ENCODE assay signal across 11 cellular contexts in genomic region chr7:100427762-100428198, GRCh38. TPM values are rescaled to one million over a fixed set of nuclear protein-coding genes. Genes with fewer than 3 reads are reported as not detected.
DNase-seq lines count a peak whose midpoint lies in the region; ATAC-seq, FAIRE-seq and TF ChIP-seq lines count a peak whose summit lies in the region.
"Had no signal": no experiment of that assay in that cellular context is flagged by ENCODE, and none has a peak within 500 bp of the region (broad histone marks: within the 10 kb centered on the region; RNA-seq: fewer than 3 reads in every experiment).

No MANE protein-coding gene starts in this region.

- TF ChIP-seq CTCF in astrocyte of the spinal cord (IDR thresholded peaks at IDR 0.05; ENCODE audit: low read depth, low read length), result no peak
- no peak for TF ChIP-seq CTCF in HepG2 (CRISPR knock-in tag; IDR thresholded peaks at IDR 0.05)
- no peak for TF ChIP-seq CTCF in thoracic aorta (IDR thresholded peaks at IDR 0.05)

- no peak for FAIRE-seq in HepG2 (lab: Jason Lieb, UNC)

- H3K9ac ChIP-seq in HepG2 (ENCODE audit: insufficient read depth, low read depth, low read length), result no peak overlapping the region

- peaks cover 31% of the 10 kb centered on the region for H3K4me1 ChIP-seq in HepG2 (ENCODE audit: insufficient read depth, low read length)
- peaks cover 19 to 31% of the 10 kb centered on the region in 2 donors for H3K4me1 ChIP-seq in thoracic aorta (ENCODE audit: control insufficient read depth in 1 of 2, low read depth in 2 of 2)

- no peaks in the 10 kb centered on the region; the same call in 1 of the 2 replicates for H4K20me1 ChIP-seq in HepG2 (ENCODE audit: insufficient read depth, low read length)

- POLR2A ChIA-PET in HepG2 (lab: Yijun Ruan, JAX), result interaction anchor here (1.0 to 4.8 kb wide), 27 partner anchors 8 to 699 kb away, joined by 3 to 199 read pairs (median 9); partner anchors contain the start of genes AGFG2, AP4M1, FBXO24 and LAMTOR4

- H3K27me3 ChIP-seq in HepG2 (ENCODE audit: control insufficient read depth in 1 of 2, insufficient read depth in 2 of 2, low read length in 2 of 2) (no peaks in the 10 kb centered on the region; a peak in 1 of 5 replicates), thoracic aorta (replicated peaks; ENCODE audit: insufficient read depth) (no peaks in the 10 kb centered on the region)

- H3K36me3 Mint-ChIP-seq in activated T-cell treated with anti-CD3 and anti-CD28 coated beads, Interleukin-2, amount 50 U/mL, for 24 hours (ENCODE audit: low read depth), result peaks cover 44% of the 10 kb centered on the region

- CTCF ChIA-PET in HepG2 (lab: Yijun Ruan, JAX; ENCODE audit: low intra/inter-chr PET ratio, low total read pairs), result no interaction called here

- H2AFZ ChIP-seq in HepG2 (ENCODE audit: low read length), result peak overlapping the region; percentile 31

- H3K27ac Mint-ChIP-seq in activated T-cell treated with anti-CD3 and anti-CD28 coated beads, Interleukin-2, amount 50 U/mL, for 24 hours, result peak overlapping the region; percentile 100

- no peak for ATAC-seq in HepG2
- ATAC-seq in thoracic aorta (ENCODE audit: insufficient number of reproducible peaks, low FRiP score, low read depth), result no peak
- ATAC-seq in HG03520 (IDR thresholded peaks at IDR 0.05; ENCODE audit: unreplicated experiment), result no peak

- H3K36me3 ChIP-seq in HepG2 (replicated peaks in 1 of 2; ENCODE audit: control insufficient read depth in 1 of 2, insufficient read depth in 2 of 2, low read length in 2 of 2), result peaks cover 0 to 15% of the 10 kb centered on the region in 2 experiments; a peak in 2 of 5 replicates
- H3K36me3 ChIP-seq in thoracic aorta, result peaks cover 7% of the 10 kb centered on the region

- H3K4me2 ChIP-seq in HepG2 (ENCODE audit: low read depth, low read length), result peak overlapping the region; percentile 94

- no TSS peak for BruUV-seq in HepG2 (replicated peaks; lab: Mats Ljungman, UMichigan)

- H3K4me3 Mint-ChIP-seq in activated T-cell treated with anti-CD3 and anti-CD28 coated beads, Interleukin-2, amount 50 U/mL, for 24 hours, result peak overlapping the region; percentile 97

- peaks cover 23% of the 10 kb centered on the region for H3K79me2 ChIP-seq in HepG2 (ENCODE audit: insufficient read depth, low read length)

- H3K9me3 ChIP-seq in HepG2 (ENCODE audit: low read length), result no peaks in the 10 kb centered on the region
- H3K9me3 ChIP-seq in thoracic aorta, result no peaks in the 10 kb centered on the region

- TF ChIP-seq POLR2A in HepG2 (IDR thresholded peaks at IDR 0.05; ENCODE audit: insufficient read depth in 1 of 2, low read depth in 2 of 2, low read length in 2 of 2), result no peak

- DNase-seq in activated T-cell treated with anti-CD3 and anti-CD28 coated beads, Interleukin-2, amount 50 U/mL, for 24 hours, result no peak
- DNase-seq in activated T-cell treated with anti-CD3 and anti-CD28 coated beads, Interleukin-2, amount 50 U/mL, for 1 hour, result no peak
- no peak for DNase-seq in astrocyte of the spinal cord (ENCODE audit: low read depth, low spot score)
- DNase-seq in HepG2 (ENCODE audit: low spot score), result no peak
- DNase-seq in thoracic aorta (ENCODE audit: low spot score), result no peak
- no peak for DNase-seq in Ammon's horn (ENCODE audit: low spot score)
- no peak for DNase-seq in NCI-H524 (lab: John Stamatoyannopoulos, UW)

- H3K27ac ChIP-seq in HepG2 (ENCODE audit: extremely low read length, insufficient read depth, low read length), result no peak overlapping the region
- peak overlapping the region in 1 of 2 donors; percentile 99 for H3K27ac ChIP-seq in thoracic aorta

- intact Hi-C loops in HepG2 (cut with micrococcal nuclease; ENCODE audit: unreplicated experiment), result loop anchor here (2.0 kb wide), 1 partner anchor 17 kb away; no protein-coding TSS in a partner anchor

- peaks cover 4% of the 10 kb centered on the region for H3K27me3 Mint-ChIP-seq in activated T-cell treated with anti-CD3 and anti-CD28 coated beads, Interleukin-2, amount 50 U/mL, for 24 hours

- TF ChIP-seq RAD21 in HepG2 (CRISPR knock-in tag; IDR thresholded peaks at IDR 0.05), result no peak

- 97% methylated on average over 14 of the region's 16 CpGs for WGBS in HepG2 (ENCODE audit: low lambda C conversion rate)

- H3K9me3 Mint-ChIP-seq in activated T-cell treated with anti-CD3 and anti-CD28 coated beads, Interleukin-2, amount 50 U/mL, for 24 hours, result no peaks in the 10 kb centered on the region
- H3K9me3 Mint-ChIP-seq: stimulated activated naive CD8-positive, alpha-beta T cell treated with anti-CD3 and anti-CD28 coated beads, Interleukin-15, Interleukin-2, amounts not matched to agents 100 ng/mL and 50 ng/mL, for 24 hours had no signal

- TF ChIP-seq EP300 in HepG2 (IDR thresholded peaks at IDR 0.05; ENCODE audit: low read depth in 2 of 2, low read length in 2 of 2) (no peak), HepG2 (CRISPR knock-in tag; IDR thresholded peaks at IDR 0.05; ENCODE audit: borderline replicate concordance) (no peak)

- H3K4me3 ChIP-seq in astrocyte of the spinal cord (ENCODE audit: low read depth, low read length) (peak overlapping the region; percentile 65), HepG2 (replicated peaks in 1 of 3; ENCODE audit: insufficient read depth in 1 of 3, low read depth in 2 of 3, low read length in 3 of 3) (peak overlapping the region in 1 of 3 experiments; percentile 75; a peak in 3 of 6 replicates), thoracic aorta (peak overlapping the region; percentile 81)

- in situ Hi-C loops in astrocyte of the spinal cord (cut with HindIII; ENCODE audit: low sequenced_read_pairs) (no loop called here), HepG2 (cut with HindIII; ENCODE audit: extremely low pct_ligation_motif_present, low pct_unique_long_range_greater_than_20kb) (no loop called here)

- H3K4me1 Mint-ChIP-seq in activated T-cell treated with anti-CD3 and anti-CD28 coated beads, Interleukin-2, amount 50 U/mL, for 24 hours (ENCODE audit: low read depth), result peaks cover 33% of the 10 kb centered on the region

RNA-seq across cellular contexts. Expression of gene ZCWPW1, which starts 0.7 kb away (rescaled TPM):
- total RNA-seq in HepG2 (2016; rRNA removed; fragmentation: Illumina TruSeq; extraction: Trizol) (2.5 and 2.6 TPM in 2 replicates), thoracic aorta (1 to 10 TPM; 3.1 to 3.5 TPM)
- total RNA-seq in HepG2 (2016; cell fraction: cytosol; rRNA removed; fragmentation: Illumina TruSeq; extraction: Trizol; ENCODE audit: low read depth), result 2.1 and 2.2 TPM in 2 replicates
- 1.8 and 1.9 TPM in 2 replicates for total RNA-seq in HepG2 (2016; cell fraction: insoluble cytoplasmic fraction; rRNA removed; fragmentation: Illumina TruSeq; extraction: Trizol)
- 2.5 and 3.9 TPM in 2 replicates for total RNA-seq in HepG2 (2016; cell fraction: membrane; rRNA removed; fragmentation: Illumina TruSeq; extraction: Trizol)
- 1.5 and 2.4 TPM in 2 replicates for total RNA-seq in HepG2 (2016; cell fraction: nucleus; rRNA removed; fragmentation: Illumina TruSeq; extraction: Trizol)
- polyA plus RNA-seq in HepG2 (2011; rRNA removed), result 1.6 and 2.4 TPM in 2 replicates
- polyA plus RNA-seq in HepG2 (2011; cell fraction: cytosol; rRNA removed), result 1.1 and 1.3 TPM in 2 replicates
- 4.8 and 5.3 TPM in 2 replicates for polyA plus RNA-seq in HepG2 (2011; cell fraction: nucleus; rRNA removed)
- polyA plus RNA-seq in HepG2 (2012), result 1.8 and 2.3 TPM in 2 replicates
- polyA plus RNA-seq in HepG2 (2016; cell fraction: cytosol; fragmentation: Illumina TruSeq; extraction: Trizol; ENCODE audit: low read depth), result 1.4 and 2.2 TPM in 2 replicates
- 2.0 and 2.9 TPM in 2 replicates for polyA plus RNA-seq in HepG2 (2016; cell fraction: insoluble cytoplasmic fraction; fragmentation: Illumina TruSeq; extraction: Trizol; ENCODE audit: low read depth)
- polyA plus RNA-seq in HepG2 (2016; cell fraction: membrane; fragmentation: Illumina TruSeq; extraction: Trizol; ENCODE audit: low read depth), result 1.8 and 2.6 TPM in 2 replicates
- polyA plus RNA-seq in HepG2 (2016; cell fraction: nucleus; fragmentation: Illumina TruSeq; extraction: Trizol; ENCODE audit: insufficient read depth, low read depth), result 5.2 and 6.5 TPM in 2 replicates
- 0.28 and 1.5 TPM in 2 replicates for polyA minus RNA-seq in HepG2 (2011; rRNA and poly(A)+ RNA removed; ENCODE audit: low replicate concordance)
- polyA minus RNA-seq in HepG2 (2011; cell fraction: cytosol; rRNA and poly(A)+ RNA removed), result 0.49 and 1.1 TPM in 2 replicates
- 1.7 and 3.3 TPM in 2 replicates for polyA minus RNA-seq in HepG2 (2011; cell fraction: nucleus; rRNA and poly(A)+ RNA removed)

RNA-seq across cellular contexts. Expression of gene MEPCE, which starts 1.9 kb away (rescaled TPM):
- 22.6 and 26.0 TPM in 2 replicates for total RNA-seq in HepG2 (2016; rRNA removed; fragmentation: Illumina TruSeq; extraction: Trizol)
- total RNA-seq in HepG2 (2016; cell fraction: cytosol; rRNA removed; fragmentation: Illumina TruSeq; extraction: Trizol; ENCODE audit: low read depth), result 3.8 and 3.9 TPM in 2 replicates
- total RNA-seq in HepG2 (2016; cell fraction: insoluble cytoplasmic fraction; rRNA removed; fragmentation: Illumina TruSeq; extraction: Trizol), result 20.2 and 25.7 TPM in 2 replicates
- 12.8 and 14.8 TPM in 2 replicates for total RNA-seq in HepG2 (2016; cell fraction: membrane; rRNA removed; fragmentation: Illumina TruSeq; extraction: Trizol)
- 14.9 and 18.9 TPM in 2 replicates for total RNA-seq in HepG2 (2016; cell fraction: nucleus; rRNA removed; fragmentation: Illumina TruSeq; extraction: Trizol)
- polyA plus RNA-seq in HepG2 (2011; rRNA removed), result 12.3 and 12.7 TPM in 2 replicates
- polyA plus RNA-seq in HepG2 (2011; cell fraction: cytosol; rRNA removed), result 9.2 and 10.6 TPM in 2 replicates
- polyA plus RNA-seq in HepG2 (2011; cell fraction: nucleus; rRNA removed), result 18.9 and 27.3 TPM in 2 replicates
- polyA plus RNA-seq in HepG2 (2012), result 14.6 and 17.9 TPM in 2 replicates
- 3.0 and 3.3 TPM in 2 replicates for polyA plus RNA-seq in HepG2 (2016; cell fraction: cytosol; fragmentation: Illumina TruSeq; extraction: Trizol; ENCODE audit: low read depth)
- 20.4 and 25.4 TPM in 2 replicates for polyA plus RNA-seq in HepG2 (2016; cell fraction: insoluble cytoplasmic fraction; fragmentation: Illumina TruSeq; extraction: Trizol; ENCODE audit: low read depth)
- 8.6 and 9.6 TPM in 2 replicates for polyA plus RNA-seq in HepG2 (2016; cell fraction: membrane; fragmentation: Illumina TruSeq; extraction: Trizol; ENCODE audit: low read depth)
- polyA plus RNA-seq in HepG2 (2016; cell fraction: nucleus; fragmentation: Illumina TruSeq; extraction: Trizol; ENCODE audit: insufficient read depth, low read depth), result 23.4 and 28.3 TPM in 2 replicates
- 44.0 and 89.0 TPM in 2 replicates for polyA minus RNA-seq in HepG2 (2011; rRNA and poly(A)+ RNA removed; ENCODE audit: low replicate concordance)
- polyA minus RNA-seq in HepG2 (2011; cell fraction: cytosol; rRNA and poly(A)+ RNA removed), result 8.6 and 10.8 TPM in 2 replicates
- polyA minus RNA-seq in HepG2 (2011; cell fraction: nucleus; rRNA and poly(A)+ RNA removed), result 27.3 and 30.2 TPM in 2 replicates
- total RNA-seq in thoracic aorta, result 10 to 100 TPM; 27.2 to 27.8 TPM

RNA-seq across cellular contexts. Expression of gene PPP1R35, which starts 8.5 kb away (rescaled TPM):
- total RNA-seq in HepG2 (2016; rRNA removed; fragmentation: Illumina TruSeq; extraction: Trizol), result 16.7 and 24.8 TPM in 2 replicates
- total RNA-seq in HepG2 (2016; cell fraction: cytosol; rRNA removed; fragmentation: Illumina TruSeq; extraction: Trizol; ENCODE audit: low read depth), result 16.5 and 21.7 TPM in 2 replicates
- total RNA-seq in HepG2 (2016; cell fraction: insoluble cytoplasmic fraction; rRNA removed; fragmentation: Illumina TruSeq; extraction: Trizol), result 19.3 and 24.7 TPM in 2 replicates
- total RNA-seq in HepG2 (2016; cell fraction: membrane; rRNA removed; fragmentation: Illumina TruSeq; extraction: Trizol), result 16.5 and 20.1 TPM in 2 replicates
- total RNA-seq in HepG2 (2016; cell fraction: nucleus; rRNA removed; fragmentation: Illumina TruSeq; extraction: Trizol), result 13.8 and 17.9 TPM in 2 replicates
- 26.4 and 29.0 TPM in 2 replicates for polyA plus RNA-seq in HepG2 (2011; rRNA removed)
- 18.0 and 33.0 TPM in 2 replicates for polyA plus RNA-seq in HepG2 (2011; cell fraction: cytosol; rRNA removed)
- 102 and 127 TPM in 2 replicates for polyA plus RNA-seq in HepG2 (2011; cell fraction: nucleus; rRNA removed)
- 17.6 and 20.1 TPM in 2 replicates for polyA plus RNA-seq in HepG2 (2012)
- 16.5 and 23.2 TPM in 2 replicates for polyA plus RNA-seq in HepG2 (2016; cell fraction: cytosol; fragmentation: Illumina TruSeq; extraction: Trizol; ENCODE audit: low read depth)
- 21.3 TPM in 2 replicates for polyA plus RNA-seq in HepG2 (2016; cell fraction: insoluble cytoplasmic fraction; fragmentation: Illumina TruSeq; extraction: Trizol; ENCODE audit: low read depth)
- 13.7 and 17.5 TPM in 2 replicates for polyA plus RNA-seq in HepG2 (2016; cell fraction: membrane; fragmentation: Illumina TruSeq; extraction: Trizol; ENCODE audit: low read depth)
- polyA plus RNA-seq in HepG2 (2016; cell fraction: nucleus; fragmentation: Illumina TruSeq; extraction: Trizol; ENCODE audit: insufficient read depth, low read depth), result 39.6 and 40.4 TPM in 2 replicates
- polyA minus RNA-seq in HepG2 (2011; rRNA and poly(A)+ RNA removed; ENCODE audit: low replicate concordance), result 13.2 and 24.1 TPM in 2 replicates
- 10.6 and 13.9 TPM in 2 replicates for polyA minus RNA-seq in HepG2 (2011; cell fraction: cytosol; rRNA and poly(A)+ RNA removed)
- 7.1 and 7.3 TPM in 2 replicates for polyA minus RNA-seq in HepG2 (2011; cell fraction: nucleus; rRNA and poly(A)+ RNA removed)
- 10 to 100 TPM; 29.5 to 54.7 TPM for total RNA-seq in thoracic aorta

RNA-seq across cellular contexts. Expression of gene SPACDR, which starts 36.3 kb away (rescaled TPM):
- total RNA-seq in HepG2 (2016; rRNA removed; fragmentation: Illumina TruSeq; extraction: Trizol) (not detected in 2 replicates), thoracic aorta (not detected)
- total RNA-seq in HepG2 (2016; cell fraction: cytosol; rRNA removed; fragmentation: Illumina TruSeq; extraction: Trizol; ENCODE audit: low read depth), result not detected in 2 replicates
- total RNA-seq in HepG2 (2016; cell fraction: insoluble cytoplasmic fraction; rRNA removed; fragmentation: Illumina TruSeq; extraction: Trizol), result 0.15 TPM in 1 of 2 replicates, not detected in the other
- not detected in 2 replicates for total RNA-seq in HepG2 (2016; cell fraction: membrane; rRNA removed; fragmentation: Illumina TruSeq; extraction: Trizol)
- not detected in 2 replicates for total RNA-seq in HepG2 (2016; cell fraction: nucleus; rRNA removed; fragmentation: Illumina TruSeq; extraction: Trizol)
- 0.24 and 0.41 TPM in 2 replicates for polyA plus RNA-seq in HepG2 (2011; rRNA removed)
- 0.16 TPM in 1 of 2 replicates, not detected in the other for polyA plus RNA-seq in HepG2 (2011; cell fraction: cytosol; rRNA removed)
- polyA plus RNA-seq in HepG2 (2011; cell fraction: nucleus; rRNA removed), result 0.55 and 0.99 TPM in 2 replicates
- 0.20 TPM in 1 of 2 replicates, not detected in the other for polyA plus RNA-seq in HepG2 (2012)
- polyA plus RNA-seq in HepG2 (2016; cell fraction: cytosol; fragmentation: Illumina TruSeq; extraction: Trizol; ENCODE audit: low read depth), result not detected in 2 replicates
- not detected in 2 replicates for polyA plus RNA-seq in HepG2 (2016; cell fraction: insoluble cytoplasmic fraction; fragmentation: Illumina TruSeq; extraction: Trizol; ENCODE audit: low read depth)
- 0.26 TPM in 1 of 2 replicates, not detected in the other for polyA plus RNA-seq in HepG2 (2016; cell fraction: membrane; fragmentation: Illumina TruSeq; extraction: Trizol; ENCODE audit: low read depth)
- not detected in 2 replicates for polyA plus RNA-seq in HepG2 (2016; cell fraction: nucleus; fragmentation: Illumina TruSeq; extraction: Trizol; ENCODE audit: insufficient read depth, low read depth)
- 0.14 and 0.65 TPM in 2 replicates for polyA minus RNA-seq in HepG2 (2011; rRNA and poly(A)+ RNA removed; ENCODE audit: low replicate concordance)
- not detected in 2 replicates for polyA minus RNA-seq in HepG2 (2011; cell fraction: cytosol; rRNA and poly(A)+ RNA removed)
- not detected in 2 replicates for polyA minus RNA-seq in HepG2 (2011; cell fraction: nucleus; rRNA and poly(A)+ RNA removed)
- total RNA-seq: glomerular endothelial cell, SK-MEL-5 had no signal

RNA-seq across cellular contexts. Expression of gene TSC22D4, which starts 51.2 kb away (rescaled TPM):
- total RNA-seq in HepG2 (2016; rRNA removed; fragmentation: Illumina TruSeq; extraction: Trizol) (6.3 and 7.7 TPM in 2 replicates), thoracic aorta (10 to 100 TPM; 25.7 to 45.5 TPM)
- 2.6 and 2.9 TPM in 2 replicates for total RNA-seq in HepG2 (2016; cell fraction: cytosol; rRNA removed; fragmentation: Illumina TruSeq; extraction: Trizol; ENCODE audit: low read depth)
- 5.6 and 7.4 TPM in 2 replicates for total RNA-seq in HepG2 (2016; cell fraction: insoluble cytoplasmic fraction; rRNA removed; fragmentation: Illumina TruSeq; extraction: Trizol)
- total RNA-seq in HepG2 (2016; cell fraction: membrane; rRNA removed; fragmentation: Illumina TruSeq; extraction: Trizol), result 4.7 and 8.1 TPM in 2 replicates
- total RNA-seq in HepG2 (2016; cell fraction: nucleus; rRNA removed; fragmentation: Illumina TruSeq; extraction: Trizol), result 4.4 and 5.5 TPM in 2 replicates
- 8.7 and 10.1 TPM in 2 replicates for polyA plus RNA-seq in HepG2 (2011; rRNA removed)
- 6.5 and 10.9 TPM in 2 replicates for polyA plus RNA-seq in HepG2 (2011; cell fraction: cytosol; rRNA removed)
- polyA plus RNA-seq in HepG2 (2011; cell fraction: nucleus; rRNA removed), result 17.7 and 20.7 TPM in 2 replicates
- 6.9 and 11.5 TPM in 2 replicates for polyA plus RNA-seq in HepG2 (2012)
- polyA plus RNA-seq in HepG2 (2016; cell fraction: cytosol; fragmentation: Illumina TruSeq; extraction: Trizol; ENCODE audit: low read depth), result 2.7 and 4.0 TPM in 2 replicates
- 10.1 and 11.1 TPM in 2 replicates for polyA plus RNA-seq in HepG2 (2016; cell fraction: insoluble cytoplasmic fraction; fragmentation: Illumina TruSeq; extraction: Trizol; ENCODE audit: low read depth)
- polyA plus RNA-seq in HepG2 (2016; cell fraction: membrane; fragmentation: Illumina TruSeq; extraction: Trizol; ENCODE audit: low read depth), result 6.2 and 8.1 TPM in 2 replicates
- polyA plus RNA-seq in HepG2 (2016; cell fraction: nucleus; fragmentation: Illumina TruSeq; extraction: Trizol; ENCODE audit: insufficient read depth, low read depth), result 13.1 and 14.8 TPM in 2 replicates
- 9.9 and 13.8 TPM in 2 replicates for polyA minus RNA-seq in HepG2 (2011; rRNA and poly(A)+ RNA removed; ENCODE audit: low replicate concordance)
- 7.0 and 9.1 TPM in 2 replicates for polyA minus RNA-seq in HepG2 (2011; cell fraction: cytosol; rRNA and poly(A)+ RNA removed)
- 3.0 and 4.5 TPM in 2 replicates for polyA minus RNA-seq in HepG2 (2011; cell fraction: nucleus; rRNA and poly(A)+ RNA removed)
